In the genomic region with DNA sequence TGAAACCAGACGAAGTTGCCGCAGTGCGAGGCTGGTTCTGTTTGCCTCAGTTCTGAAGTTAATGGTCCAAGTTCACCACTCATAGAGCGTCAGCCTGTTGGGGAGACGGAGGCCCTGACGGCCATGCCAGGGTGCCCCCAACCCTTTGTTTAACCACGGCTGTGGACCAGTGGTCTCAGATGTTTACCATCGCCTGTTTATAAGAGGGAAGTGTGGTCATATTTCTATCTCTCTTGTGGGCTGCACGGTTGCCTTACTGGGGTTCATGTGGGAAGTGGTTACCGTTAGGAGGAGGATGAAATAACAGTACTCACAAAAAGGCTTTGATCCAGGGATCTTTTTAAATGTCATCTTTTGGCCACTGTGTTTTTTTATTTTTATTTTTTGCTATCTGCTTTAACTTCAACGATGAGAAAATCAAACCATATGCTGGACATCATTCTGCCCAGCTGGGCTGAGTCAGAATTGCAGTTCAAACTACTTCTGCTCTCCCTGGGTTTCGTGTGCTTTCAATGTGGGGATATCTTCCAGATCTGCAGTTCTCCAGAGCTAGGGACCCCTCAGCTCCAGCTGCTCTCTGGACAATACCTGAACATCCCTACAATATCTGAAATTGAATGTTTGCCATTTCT, we compare ENCODE assay signal across 9 cellular contexts. TPM values are rescaled to one million over a fixed set of nuclear protein-coding genes. Genes with fewer than 3 reads are reported as not detected.
DNase-seq lines count a peak whose midpoint lies in the region; ATAC-seq and TF ChIP-seq lines count a peak whose summit lies in the region.
"Had no signal": no experiment of that assay in that cellular context is flagged by ENCODE, and none has a peak within 500 bp of the region (broad histone marks: within the 10 kb centered on the region; RNA-seq: fewer than 3 reads in every experiment).

No MANE protein-coding gene starts in this region.

- H3K4me1 Mint-ChIP-seq in stimulated activated naive CD8-positive, alpha-beta T cell treated with anti-CD3 and anti-CD28 coated beads, Interleukin-15, Interleukin-2, amounts not matched to agents 100 ng/mL and 50 ng/mL, for 24 hours (ENCODE audit: low read depth) = peaks cover 95% of the 10 kb centered on the region
- peaks cover 96% of the 10 kb centered on the region for H3K4me1 Mint-ChIP-seq in activated CD4-positive, alpha-beta memory T cell treated with anti-CD3 and anti-CD28 coated beads for 36 hours (ENCODE audit: low read depth)

- no peak for ATAC-seq in stimulated activated naive CD8-positive, alpha-beta T cell treated with anti-CD3 and anti-CD28 coated beads, Interleukin-15, Interleukin-2, amounts not matched to agents 100 U/mL and 50 U/mL, for 24 hours
- ATAC-seq in upper lobe of right lung = no peak

- no peaks in the 10 kb centered on the region for H3K27me3 Mint-ChIP-seq in stimulated activated naive CD8-positive, alpha-beta T cell treated with anti-CD3 and anti-CD28 coated beads, Interleukin-15, Interleukin-2, amounts not matched to agents 100 ng/mL and 50 ng/mL, for 24 hours
- H3K27me3 Mint-ChIP-seq in activated CD4-positive, alpha-beta memory T cell treated with anti-CD3 and anti-CD28 coated beads for 36 hours = no peaks in the 10 kb centered on the region

- H3K4me3 ChIP-seq in hepatocyte (no peak overlapping the region), upper lobe of right lung (no peak overlapping the region), SJCRH30 (no peak overlapping the region)

- no peaks in the 10 kb centered on the region for H3K9me3 ChIP-seq in hepatocyte (ENCODE audit: low read depth)
- no peaks in the 10 kb centered on the region for H3K9me3 ChIP-seq in upper lobe of right lung
- H3K9me3 ChIP-seq in SJCRH30 (replicated peaks) = no peaks in the 10 kb centered on the region

- CTCF ChIA-PET in activated CD4-positive, alpha-beta memory T cell treated with anti-CD3 and anti-CD28 coated beads for 36 hours (lab: Charles Lee) = interaction anchor here (1.2 to 5.8 kb wide), 3 partner anchors 15 to 135 kb away, joined by 5 to 69 read pairs (median 10); partner anchors contain the start of gene SMAD3

- peaks cover 10% of the 10 kb centered on the region for H3K36me3 Mint-ChIP-seq in stimulated activated naive CD8-positive, alpha-beta T cell treated with anti-CD3 and anti-CD28 coated beads, Interleukin-15, Interleukin-2, amounts not matched to agents 100 ng/mL and 50 ng/mL, for 24 hours (ENCODE audit: low read depth)
- H3K36me3 Mint-ChIP-seq in activated CD4-positive, alpha-beta memory T cell treated with anti-CD3 and anti-CD28 coated beads for 36 hours = peaks cover 18% of the 10 kb centered on the region

- H3K9me3 Mint-ChIP-seq in stimulated activated naive CD8-positive, alpha-beta T cell treated with anti-CD3 and anti-CD28 coated beads, Interleukin-15, Interleukin-2, amounts not matched to agents 100 ng/mL and 50 ng/mL, for 24 hours = no peaks in the 10 kb centered on the region
- peaks cover 4% of the 10 kb centered on the region for H3K9me3 Mint-ChIP-seq in activated CD4-positive, alpha-beta memory T cell treated with anti-CD3 and anti-CD28 coated beads for 36 hours

- no peaks in the 10 kb centered on the region for H3K36me3 ChIP-seq in hepatocyte (replicated peaks; ENCODE audit: insufficient read depth, low read depth)
- no peaks in the 10 kb centered on the region for H3K36me3 ChIP-seq in upper lobe of right lung
- H3K36me3 ChIP-seq in SJCRH30 = peaks cover 4% of the 10 kb centered on the region

- H3K27me3 ChIP-seq in hepatocyte (no peaks in the 10 kb centered on the region), upper lobe of right lung (no peaks in the 10 kb centered on the region), SJCRH30 (no peaks in the 10 kb centered on the region)

- H3K9me2 ChIP-seq in hepatocyte (replicated peaks; ENCODE audit: insufficient read depth) = no peaks in the 10 kb centered on the region

- H3K4me3 Mint-ChIP-seq in stimulated activated naive CD8-positive, alpha-beta T cell treated with anti-CD3 and anti-CD28 coated beads, Interleukin-15, Interleukin-2, amounts not matched to agents 100 ng/mL and 50 ng/mL, for 24 hours = peak overlapping the region; percentile 44
- peak overlapping the region; percentile 50 for H3K4me3 Mint-ChIP-seq in activated CD4-positive, alpha-beta memory T cell treated with anti-CD3 and anti-CD28 coated beads for 36 hours

- TF ChIP-seq CTCF in hepatocyte (IDR thresholded peaks at IDR 0.05; ENCODE audit: poor library complexity) = no peak
- no peak for TF ChIP-seq CTCF in upper lobe of right lung (IDR thresholded peaks at IDR 0.05)
- TF ChIP-seq CTCF in GM13976 (IDR thresholded peaks at IDR 0.05; ENCODE audit: borderline replicate concordance, control extremely low read depth, extremely low read depth, insufficient read depth, missing control alignments) = no peak

- H3K4me1 ChIP-seq in hepatocyte (ENCODE audit: insufficient read depth) (peaks cover 83% of the 10 kb centered on the region), upper lobe of right lung (peaks cover 94% of the 10 kb centered on the region), SJCRH30 (peaks cover 21% of the 10 kb centered on the region)

- peaks cover 59% of the 10 kb centered on the region for H4K20me1 ChIP-seq in hepatocyte (ENCODE audit: insufficient read depth, poor library complexity, severe bottlenecking)

- in situ Hi-C loops in GM13976 (cut with MboI; ENCODE audit: low sequenced_read_pairs, unreplicated experiment) = no loop called here

- POLR2A ChIA-PET in activated CD4-positive, alpha-beta memory T cell treated with anti-CD3 and anti-CD28 coated beads for 36 hours (lab: Charles Lee) = interaction anchor here (2.4 to 6.9 kb wide), 6 partner anchors 12 to 19 kb away, joined by 14 to 117 read pairs (median 20); partner anchors contain the start of gene SMAD3

- H2AFZ ChIP-seq in hepatocyte = no peak overlapping the region

- peaks cover 97% of the 10 kb centered on the region for H3K79me2 ChIP-seq in hepatocyte

- H3K27ac ChIP-seq in hepatocyte = no peak overlapping the region
- H3K27ac ChIP-seq in upper lobe of right lung = peak overlapping the region; percentile 74
- H3K27ac ChIP-seq in SJCRH30 = no peak overlapping the region

- intact Hi-C loops in activated CD4-positive, alpha-beta memory T cell treated with anti-CD3 and anti-CD28 coated beads for 36 hours (cut with micrococcal nuclease) = loop anchor here (5.0 kb wide), 2 partner anchors 34 to 136 kb away; no protein-coding TSS in a partner anchor
- intact Hi-C loops in upper lobe of right lung (cut with DNase I) = no loop called here

- DNase-seq in stimulated activated naive CD8-positive, alpha-beta T cell treated with anti-CD3 and anti-CD28 coated beads, Interleukin-15, Interleukin-2, amounts not matched to agents 100 U/mL and 50 U/mL, for 24 hours = no peak
- DNase-seq in activated CD4-positive, alpha-beta memory T cell treated with anti-CD3 and anti-CD28 coated beads for 36 hours = peak; percentile 47
- DNase-seq in hepatocyte (ENCODE audit: low spot score) = no peak
- no peak for DNase-seq in upper lobe of right lung
- DNase-seq in GM13976 (ENCODE audit: low spot score) = no peak
- no peak for DNase-seq in SJCRH30
- no peak for DNase-seq in OCI-M1 (lab: John Stamatoyannopoulos, UW)
- DNase-seq: NCI-H526 had no signal

- H3K27ac Mint-ChIP-seq in stimulated activated naive CD8-positive, alpha-beta T cell treated with anti-CD3 and anti-CD28 coated beads, Interleukin-15, Interleukin-2, amounts not matched to agents 100 ng/mL and 50 ng/mL, for 24 hours = peak overlapping the region; percentile 72
- peak overlapping the region; percentile 82 for H3K27ac Mint-ChIP-seq in activated CD4-positive, alpha-beta memory T cell treated with anti-CD3 and anti-CD28 coated beads for 36 hours

- WGBS in hepatocyte (ENCODE audit: low lambda C conversion rate, missing lambda C conversion rate) = 81% methylated on average over 12 of the region's 12 CpGs

- peak overlapping the region; percentile 29 for H3K4me2 ChIP-seq in hepatocyte

RNA-seq across cellular contexts. Expression of gene SMAD3, which starts 17.8 kb away (rescaled TPM):
- 10 to 100 TPM; 50.2 to 50.5 TPM for total RNA-seq in activated CD4-positive, alpha-beta memory T cell treated with anti-CD3 and anti-CD28 coated beads for 36 hours
- total RNA-seq in hepatocyte = 24.6 and 32.2 TPM in 2 replicates
- 24.7 and 26.5 TPM in 2 replicates for polyA plus RNA-seq in hepatocyte
- 31.6 TPM for total RNA-seq in upper lobe of right lung
- 22.8 and 23.0 TPM in 2 replicates for total RNA-seq in SJCRH30 (2014; rRNA removed; shearing (Covaris generic))
